Comparison of ENCODE assay signal across 13 cellular contexts in the genomic region with DNA sequence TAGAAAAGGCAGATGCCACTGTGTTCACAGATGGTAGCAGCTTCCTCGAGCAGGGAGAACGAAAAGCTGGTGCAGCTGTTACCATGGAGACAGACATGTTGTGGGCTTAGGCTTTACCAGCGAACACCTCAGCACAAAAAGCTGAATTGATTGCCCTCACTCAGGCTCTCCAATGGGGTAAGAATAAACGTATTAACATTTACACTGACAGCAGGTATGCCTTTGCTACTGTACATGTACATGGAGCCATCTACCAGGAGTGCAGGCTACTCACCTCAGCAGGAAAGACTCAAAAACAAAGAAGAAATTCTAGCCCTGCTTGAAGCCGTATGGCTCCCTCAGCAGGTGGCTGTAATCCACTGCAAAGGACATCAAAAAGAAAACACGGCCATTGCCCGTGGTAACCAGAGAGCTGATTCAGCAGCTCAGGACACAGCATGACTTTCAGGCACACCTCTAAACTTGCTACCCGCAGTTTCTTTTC.
A peak's percentile ranks its signal among the peaks of the same experiment; 100 is the strongest.
DNase-seq lines count a peak whose midpoint lies in the region; ATAC-seq and TF ChIP-seq lines count a peak whose summit lies in the region.
"Had no signal": no experiment of that assay in that cellular context is flagged by ENCODE, and none has a peak within 500 bp of the region (broad histone marks: within the 10 kb centered on the region; RNA-seq: fewer than 3 reads in every experiment).

No MANE protein-coding gene starts in this region.

- peak overlapping the region; percentile 75 for H2BK120ac ChIP-seq in mesendoderm (ENCODE audit: low read depth, low read length)

- no peak overlapping the region for H3K9ac ChIP-seq in mesendoderm (ENCODE audit: low read length)
- H3K9ac ChIP-seq: KMS-11 had no signal

- intact Hi-C loops in esophagus muscularis mucosa (cut with DNase I) = no loop called here

- no peak overlapping the region for H3K4me2 ChIP-seq in mesendoderm (ENCODE audit: low read length)
- H3K4me2 ChIP-seq: KMS-11 had no signal

- H2AK5ac ChIP-seq in mesendoderm (ENCODE audit: low read length) = no peak overlapping the region

- no peaks in the 10 kb centered on the region for H3K79me1 ChIP-seq in mesendoderm (ENCODE audit: low read length)

- TF ChIP-seq CTCF in RWPE1 (conservative IDR thresholded peaks at IDR 0.05; ENCODE audit: low read depth) (no peak), esophagus muscularis mucosa (IDR thresholded peaks at IDR 0.05) (no peak)

- H3K4me1 ChIP-seq in mesendoderm (ENCODE audit: control insufficient read depth, low read depth, low read length) (peaks cover 16% of the 10 kb centered on the region), esophagus muscularis mucosa (no peaks in the 10 kb centered on the region)
- H3K4me1 ChIP-seq: psoas muscle, suprapubic skin had no signal

- no peak overlapping the region for H2BK5ac ChIP-seq in mesendoderm (ENCODE audit: low read length)

- no peak overlapping the region for H2BK15ac ChIP-seq in mesendoderm (replicated peaks; ENCODE audit: low read depth)

- no peaks in the 10 kb centered on the region for H3K9me3 ChIP-seq in esophagus muscularis mucosa
- H3K9me3 ChIP-seq: psoas muscle, suprapubic skin had no signal

- H3K56ac ChIP-seq in mesendoderm (ENCODE audit: low read length) = peak overlapping the region; percentile 66

- H3K4ac ChIP-seq in mesendoderm (ENCODE audit: low read depth, low read length) = no peak overlapping the region

- ATAC-seq in GM18520 (IDR thresholded peaks at IDR 0.05; ENCODE audit: unreplicated experiment) (no peak), GM21515 (IDR thresholded peaks at IDR 0.05; ENCODE audit: unreplicated experiment) (no peak)
- ATAC-seq: psoas muscle had no signal

- H4K8ac ChIP-seq in mesendoderm (ENCODE audit: low read depth, low read length) = no peak overlapping the region

- no peak overlapping the region for H3K23ac ChIP-seq in mesendoderm (ENCODE audit: low read length)

- CTCF ChIA-PET in RWPE1 (lab: Yijun Ruan, JAX) = no interaction called here

- H3K27me3 ChIP-seq in mesendoderm (ENCODE audit: insufficient read depth, low read length, poor library complexity) = no peaks in the 10 kb centered on the region
- H3K27me3 ChIP-seq in esophagus muscularis mucosa = no peaks in the 10 kb centered on the region
- H3K27me3 ChIP-seq: suprapubic skin had no signal

- POLR2A ChIA-PET in RWPE1 (lab: Yijun Ruan, JAX; ENCODE audit: low non-redundant PET) = no interaction called here

- H3K4me3 ChIP-seq in mesendoderm (ENCODE audit: low read length) (no peak overlapping the region), esophagus muscularis mucosa (no peak overlapping the region)
- H3K4me3 ChIP-seq: psoas muscle, suprapubic skin had no signal

- H3K27ac ChIP-seq in mesendoderm (ENCODE audit: low read depth, low read length) (no peak overlapping the region), RWPE1 (no peak overlapping the region), esophagus muscularis mucosa (replicated peaks in 1 of 4) (no peak overlapping the region)
- H3K27ac ChIP-seq: KMS-11, psoas muscle, suprapubic skin had no signal

- H3K36me3 ChIP-seq in mesendoderm (ENCODE audit: control insufficient read depth, insufficient read depth, low read length) (no peaks in the 10 kb centered on the region), esophagus muscularis mucosa (no peaks in the 10 kb centered on the region)
- H3K36me3 ChIP-seq: suprapubic skin had no signal

- no peak overlapping the region for H4K5ac ChIP-seq in mesendoderm (ENCODE audit: low read length)

- DNase-seq in D341Med (ENCODE audit: low spot score) (peak; percentile 71), NCI-H1105 (lab: John Stamatoyannopoulos, UW) (peak; percentile 70), anterior cingulate cortex (lab: John Stamatoyannopoulos, UW) (peak in 31 of 58 donors; percentile 1 to 63 (median 15)), mesendoderm (peak; percentile 97), RWPE1 (ENCODE audit: low spot score) (no peak), esophagus muscularis mucosa (ENCODE audit: extremely low spot score) (no peak)
- DNase-seq: activated CD8-positive, alpha-beta memory T cell treated with anti-CD3 and anti-CD28 coated beads for 24 hours; HCEC 1CT; psoas muscle had no signal

- peak overlapping the region; percentile 81 for H3K18ac ChIP-seq in mesendoderm (ENCODE audit: low read length)

- TF ChIP-seq POLR2A in esophagus muscularis mucosa (IDR thresholded peaks at IDR 0.05; ENCODE audit: low read depth) = no peak

- WGBS in mesendoderm (ENCODE audit: extremely low coverage, insufficient coverage, low lambda C conversion rate) = no CpG with 5 or more reads among the region's 8 CpGs
- 34% methylated on average over 8 of the region's 8 CpGs for WGBS in esophagus muscularis mucosa

- TF ChIP-seq EP300 in esophagus muscularis mucosa (IDR thresholded peaks at IDR 0.05) = no peak

- no peaks in the 10 kb centered on the region for H3K79me2 ChIP-seq in mesendoderm (ENCODE audit: control insufficient read depth, insufficient read depth, low read length)

Comparison
In these comparisons a context has a peak if more than half of its experiments do, and no peak if none do; other contexts are left out.
1. DNase-seq: peak in D341Med (single experiment), NCI-H1105 (single experiment), anterior cingulate cortex (31 of 58) and mesendoderm (single experiment); none in RWPE1 (single experiment) and esophagus muscularis mucosa (single experiment).